23 cellular contexts compared by ENCODE assay signal in the genomic region with DNA sequence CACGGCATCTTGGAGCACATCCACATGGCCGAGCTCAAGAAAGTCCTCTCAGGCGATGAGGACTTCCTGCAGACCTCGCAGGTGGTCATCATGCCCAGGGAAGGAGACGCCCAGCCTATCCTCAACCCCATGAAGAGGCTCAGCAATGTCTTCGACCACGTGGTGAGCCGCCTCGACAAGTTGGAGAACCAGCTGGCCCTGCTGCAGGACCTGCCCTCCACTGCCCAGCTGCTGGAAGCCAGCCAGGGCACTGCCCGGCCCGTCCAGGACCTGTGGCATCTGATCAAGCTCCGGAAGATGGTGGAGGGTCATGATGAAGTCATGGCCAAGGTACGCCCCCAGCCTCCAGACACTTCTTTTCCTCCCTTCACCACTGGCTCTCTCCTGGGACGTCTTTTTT. TPM values are rescaled to one million over a fixed set of nuclear protein-coding genes. Genes with fewer than 3 reads are reported as not detected.
"Had no signal": no experiment of that assay in that cellular context is flagged by ENCODE, and none has a peak within 500 bp of the region (broad histone marks: within the 10 kb centered on the region; RNA-seq: fewer than 3 reads in every experiment).

No MANE protein-coding gene starts in this region.

- H3K4me1 ChIP-seq: breast epithelium, esophagus muscularis mucosa, foreskin keratinocyte, heart right ventricle, upper lobe of left lung had no signal

- H3K4me3 ChIP-seq: breast epithelium, esophagus muscularis mucosa, heart right ventricle, lung, neural progenitor cell, skin epidermis, upper lobe of left lung had no signal

- ATAC-seq: activated CD4-positive, alpha-beta T cell treated with anti-CD3 and anti-CD28 coated beads for 36 hours; activated CD8-positive, alpha-beta memory T cell treated with anti-CD3 and anti-CD28 coated beads, Interleukin-2, amount 10 ng/mL, durations not matched to agents 7 days and 5 days; activated CD8-positive, alpha-beta T cell treated with anti-CD3 and anti-CD28 coated beads, Interleukin-2, amount 10 ng/mL, durations not matched to agents 7 days and 5 days; foreskin keratinocyte; heart right ventricle; natural killer cell; sciatic nerve had no signal

- DNase-seq: activated CD4-positive, alpha-beta T cell treated with anti-CD3 and anti-CD28 coated beads for 36 hours; activated CD4-positive, CD25-positive, alpha-beta regulatory T cell; activated CD8-positive, alpha-beta memory T cell treated with anti-CD3 and anti-CD28 coated beads, Interleukin-2, amount 10 ng/mL, durations not matched to agents 7 days and 5 days; activated CD8-positive, alpha-beta T cell treated with anti-CD3 and anti-CD28 coated beads, Interleukin-2, amount 10 ng/mL, durations not matched to agents 7 days and 5 days; activated T-cell treated with anti-CD3 and anti-CD28 coated beads, Interleukin-2, amount 50 U/mL, for 48 hours; central memory CD4-positive, alpha-beta T cell; heart right ventricle; kidney glomerular epithelial cell; natural killer cell; stimulated activated CD4-positive, alpha-beta T cell treated with anti-CD3 and anti-CD28 coated beads, Interleukin-12 subunit alpha, Interleukin-12 subunit beta, amount 100 ng/mL, for 4 hours; stimulated activated CD4-positive, alpha-beta T cell treated with anti-CD3 and anti-CD28 coated beads, Interleukin-4, amount 100 ng/mL, for 1 hour; substantia nigra had no signal

- H3K4me2 ChIP-seq: neural progenitor cell had no signal

- H3K36me3 ChIP-seq: breast epithelium, esophagus muscularis mucosa, heart right ventricle, neural progenitor cell, upper lobe of left lung had no signal

- H3K27me3 ChIP-seq: breast epithelium, heart right ventricle, neural progenitor cell, upper lobe of left lung had no signal

- H3K27ac ChIP-seq: breast epithelium, esophagus muscularis mucosa, foreskin keratinocyte, heart right ventricle, neural progenitor cell, skin epidermis, upper lobe of left lung had no signal

- H2AFZ ChIP-seq: neural progenitor cell had no signal

- H3K9me3 ChIP-seq: breast epithelium, esophagus muscularis mucosa, heart right ventricle, upper lobe of left lung had no signal

- H3K9ac ChIP-seq: neural progenitor cell had no signal

- FAIRE-seq: endothelial cell of umbilical vein had no signal

RNA-seq across cellular contexts. Expression of a gene that starts 0.4 kb away (rescaled TPM):
- total RNA-seq: activated T-helper 2 cell treated with anti-CD3 and anti-CD28 coated beads, Interferon-gamma antibody, Interleukin-2, Interleukin-4, amounts not matched to agents 10 μg/mL and 5 μg/mL and 100 μg/mL, durations not matched to agents 14 hours and 24 hours and 36 hours; breast epithelium; endothelial cell of umbilical vein; esophagus muscularis mucosa; foreskin keratinocyte; glomerular endothelial cell had no signal
- polyA plus RNA-seq: endothelial cell of umbilical vein, foreskin keratinocyte had no signal
